ENCODE assay signal across 17 cellular contexts in the genomic region with DNA sequence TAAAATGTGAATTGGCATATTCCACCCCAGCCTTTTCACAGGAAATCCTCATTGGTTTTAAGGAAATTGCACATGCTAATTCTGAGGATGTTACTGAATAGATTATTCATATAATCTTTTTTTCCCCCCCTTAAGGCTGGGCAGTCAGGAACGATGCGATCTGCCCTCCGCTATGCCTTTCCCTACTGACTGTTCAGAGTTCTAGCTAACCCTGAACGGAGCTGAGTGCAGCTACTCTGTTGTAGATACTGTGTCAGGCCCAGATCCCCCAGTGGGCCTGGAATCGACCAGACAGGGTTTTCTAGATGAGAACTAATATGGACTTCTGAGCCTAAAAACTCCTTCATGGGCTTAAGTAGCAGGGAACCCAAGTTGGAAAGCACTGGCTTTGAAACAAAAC.
DNase-seq lines count a peak whose midpoint lies in the region; ATAC-seq and TF ChIP-seq lines count a peak whose summit lies in the region.
"Had no signal": no experiment of that assay in that cellular context is flagged by ENCODE, and none has a peak within 500 bp of the region (broad histone marks: within the 10 kb centered on the region; RNA-seq: fewer than 3 reads in every experiment).

No MANE protein-coding gene starts in this region.

- TF ChIP-seq CTCF in left ventricle myocardium inferior (IDR thresholded peaks at IDR 0.05; ENCODE audit: borderline replicate concordance) (no peak), coronary artery (IDR thresholded peaks at IDR 0.05) (no peak)

- H3K4me1 ChIP-seq in left ventricle myocardium inferior (peaks cover 40% of the 10 kb centered on the region), muscle layer of duodenum (ENCODE audit: control insufficient read depth in 1 of 2, insufficient read depth in 2 of 2, low read length in 2 of 2) (no peaks in the 10 kb centered on the region)
- H3K4me1 ChIP-seq: Caco-2 had no signal

- no peak for DNase-seq in left ventricle myocardium inferior
- DNase-seq in left ventricle myocardium superior: no peak
- no peak for DNase-seq in coronary artery (ENCODE audit: low spot score)
- no peak for DNase-seq in activated CD4-positive, alpha-beta T cell treated with anti-CD3 and anti-CD28 coated beads for 48 hours
- no peak for DNase-seq in NCI-H510A (lab: John Stamatoyannopoulos, UW)
- DNase-seq in RKO (ENCODE audit: low spot score): no peak
- no peak for DNase-seq in NCI-H2029 treated with DMSO at 0.1 percent for 48 hours (lab: John Stamatoyannopoulos, UW)
- DNase-seq: Caco-2, HCEC 1CT, NCI-H1092 treated with DMSO at 0.1 percent for 48 hours, NCI-H1694 treated with DMSO at 0.1 percent for 48 hours, NCI-H446, NCI-H748 treated with DMSO at 0.1 percent for 48 hours, PC-9, SHP77 had no signal

- H3K27ac ChIP-seq in left ventricle myocardium inferior (replicated peaks): peak overlapping the region; percentile 45
- peak overlapping the region; percentile 1 to 44 for H3K27ac ChIP-seq in coronary artery
- H3K27ac ChIP-seq in muscle layer of duodenum (ENCODE audit: low read length): peak overlapping the region; percentile 11
- H3K27ac ChIP-seq: PC-9 had no signal

- H3K36me3 ChIP-seq in left ventricle myocardium inferior (no peaks in the 10 kb centered on the region), muscle layer of duodenum (ENCODE audit: control insufficient read depth in 1 of 2, insufficient read depth in 2 of 2, low read length in 2 of 2) (no peaks in the 10 kb centered on the region)

- H3K27me3 ChIP-seq in left ventricle myocardium inferior (ENCODE audit: low read depth) (no peaks in the 10 kb centered on the region), muscle layer of duodenum (ENCODE audit: low read depth, low read length) (no peaks in the 10 kb centered on the region)

- H3K9me3 ChIP-seq in left ventricle myocardium inferior (replicated peaks) (no peaks in the 10 kb centered on the region), muscle layer of duodenum (ENCODE audit: control insufficient read depth in 1 of 2, low read length in 2 of 2) (no peaks in the 10 kb centered on the region)
- H3K9me3 ChIP-seq: Caco-2 had no signal

- intact Hi-C loops in left ventricle myocardium inferior (cut with micrococcal nuclease) (no loop called here), left ventricle myocardium superior (cut with micrococcal nuclease) (no loop called here)

- ATAC-seq in left ventricle myocardium superior: no peak
- ATAC-seq: SK-N-SH treated with all-trans-retinoic acid at 6 μM for 48 hours had no signal

- H3K4me3 ChIP-seq in left ventricle myocardium inferior (no peak overlapping the region), coronary artery (no peak overlapping the region), muscle layer of duodenum (ENCODE audit: low read depth in 1 of 2, low read length in 2 of 2) (no peak overlapping the region)
- H3K4me3 ChIP-seq: PC-9 had no signal
